Comparison of ENCODE assay signal across 8 cellular contexts in genomic region chr17:60599220-60599619, GRCh38. TPM values are rescaled to one million over a fixed set of nuclear protein-coding genes. Genes with fewer than 3 reads are reported as not detected.
DNase-seq lines count a peak whose midpoint lies in the region.

No MANE protein-coding gene starts in this region.

- WGBS in GM23248 (ENCODE audit: low coverage in 1 of 2, low lambda C conversion rate in 2 of 2, missing lambda C conversion rate in 2 of 2), 2 experiments, result 2% methylated on average over 17 of the region's 17 CpGs

- H3K4me3 ChIP-seq in GM23248, result peak overlapping the region; percentile 96
- peak overlapping the region; percentile 90 for H3K4me3 ChIP-seq in iPS-20b (ENCODE audit: low read length)
- peak overlapping the region; percentile 89 to 97 for H3K4me3 ChIP-seq in stomach smooth muscle (ENCODE audit: low read length in 2 of 2)

- H3K9me3 ChIP-seq in GM23248 (ENCODE audit: low read depth), result no peaks in the 10 kb centered on the region
- no peaks in the 10 kb centered on the region for H3K9me3 ChIP-seq in iPS-20b (ENCODE audit: insufficient read depth, low read depth, low read length)
- no peaks in the 10 kb centered on the region for H3K9me3 ChIP-seq in stomach smooth muscle (ENCODE audit: control insufficient read depth in 2 of 2, low read length in 2 of 2)

- no peaks in the 10 kb centered on the region for H3K9me3 Mint-ChIP-seq in activated T-helper 1 cell treated with anti-CD3 and anti-CD28 coated beads, Interleukin-12 subunit alpha, Interleukin-12 subunit beta, Interleukin-2, Interleukin-4 antibody, amounts not matched to agents 30 ng/mL and 10 ng/mL and 1 ng/mL, durations not matched to agents 14 hours and 24 hours and 36 hours

- H3K27me3 ChIP-seq in GM23248 (replicated peaks; ENCODE audit: insufficient read depth) (no peaks in the 10 kb centered on the region), iPS-20b (ENCODE audit: insufficient read depth, low read length) (no peaks in the 10 kb centered on the region), stomach smooth muscle (ENCODE audit: control insufficient read depth in 1 of 2, insufficient read depth in 2 of 2, low read length in 2 of 2) (no peaks in the 10 kb centered on the region)

- H3K27ac Mint-ChIP-seq in activated T-helper 1 cell treated with anti-CD3 and anti-CD28 coated beads, Interleukin-12 subunit alpha, Interleukin-12 subunit beta, Interleukin-2, Interleukin-4 antibody, amounts not matched to agents 30 ng/mL and 10 ng/mL and 1 ng/mL, durations not matched to agents 14 hours and 24 hours and 36 hours, result peak overlapping the region; percentile 95

- H3K4me3 Mint-ChIP-seq in activated T-helper 1 cell treated with anti-CD3 and anti-CD28 coated beads, Interleukin-12 subunit alpha, Interleukin-12 subunit beta, Interleukin-2, Interleukin-4 antibody, amounts not matched to agents 30 ng/mL and 10 ng/mL and 1 ng/mL, durations not matched to agents 14 hours and 24 hours and 36 hours, result peak overlapping the region; percentile 95

- peaks cover 35% of the 10 kb centered on the region for H3F3A ChIP-seq in GM23248 (ENCODE audit: insufficient read depth)

- peak overlapping the region; percentile 91 for H3K4me2 ChIP-seq in GM23248 (ENCODE audit: unreplicated experiment)

- no peaks in the 10 kb centered on the region for H3K9me2 ChIP-seq in GM23248 (ENCODE audit: insufficient read depth)

- H3K27me3 Mint-ChIP-seq in activated T-helper 1 cell treated with anti-CD3 and anti-CD28 coated beads, Interleukin-12 subunit alpha, Interleukin-12 subunit beta, Interleukin-2, Interleukin-4 antibody, amounts not matched to agents 30 ng/mL and 10 ng/mL and 1 ng/mL, durations not matched to agents 14 hours and 24 hours and 36 hours (ENCODE audit: insufficient read depth), result no peaks in the 10 kb centered on the region

- intact Hi-C loops in activated T-helper 1 cell treated with anti-CD3 and anti-CD28 coated beads, Interleukin-12 subunit alpha, Interleukin-12 subunit beta, Interleukin-2, Interleukin-4 antibody, amounts not matched to agents 30 ng/mL and 10 ng/mL and 1 ng/mL, durations not matched to agents 14 hours and 24 hours and 36 hours (cut with micrococcal nuclease), result loop anchor here (5.0 kb wide), 1 partner anchor 637 kb away; the partner anchor contains the start of gene RNFT1

- H2AFZ ChIP-seq in GM23248, result peak overlapping the region; percentile 98

- H3K27ac ChIP-seq in GM23248, result peak overlapping the region; percentile 88
- peak overlapping the region; percentile 91 for H3K27ac ChIP-seq in iPS-20b (ENCODE audit: low read length)
- H3K27ac ChIP-seq in stomach smooth muscle (ENCODE audit: low read length), result peak overlapping the region; percentile 99

- H3K4me1 ChIP-seq in GM23248 (ENCODE audit: insufficient read depth), result peaks cover 19% of the 10 kb centered on the region
- no peaks in the 10 kb centered on the region for H3K4me1 ChIP-seq in iPS-20b (ENCODE audit: insufficient read depth, low read length)
- peaks cover 2% of the 10 kb centered on the region for H3K4me1 ChIP-seq in stomach smooth muscle (ENCODE audit: control insufficient read depth, insufficient read depth, low read length)

- DNase-seq in AG20443 (ENCODE audit: low spot score) (peak; percentile 15), GM23248 (no peak), DMS53 (lab: John Stamatoyannopoulos, UW) (no peak), NOMO-1 (lab: John Stamatoyannopoulos, UW; ENCODE audit: unreplicated experiment in 2 of 2) (no peak), LoVo (ENCODE audit: low spot score) (no peak)
- no peak for DNase-seq in activated T-helper 1 cell treated with anti-CD3 and anti-CD28 coated beads, Interleukin-12 subunit alpha, Interleukin-12 subunit beta, Interleukin-2, Interleukin-4 antibody, amounts not matched to agents 30 ng/mL and 10 ng/mL and 1 ng/mL, durations not matched to agents 14 hours and 24 hours and 36 hours (ENCODE audit: low spot score)

- peaks cover 40% of the 10 kb centered on the region for H3K4me1 Mint-ChIP-seq in activated T-helper 1 cell treated with anti-CD3 and anti-CD28 coated beads, Interleukin-12 subunit alpha, Interleukin-12 subunit beta, Interleukin-2, Interleukin-4 antibody, amounts not matched to agents 30 ng/mL and 10 ng/mL and 1 ng/mL, durations not matched to agents 14 hours and 24 hours and 36 hours (ENCODE audit: low read depth)

- H4K20me1 ChIP-seq in GM23248 (ENCODE audit: insufficient read depth), result peaks cover 4% of the 10 kb centered on the region; the same call in 1 of the 2 replicates

- H3K79me2 ChIP-seq in GM23248 (ENCODE audit: insufficient read depth), result peaks cover 40% of the 10 kb centered on the region

- in situ Hi-C loops in GM23248 (cut with MboI), result no loop called here

- H3K36me3 Mint-ChIP-seq in activated T-helper 1 cell treated with anti-CD3 and anti-CD28 coated beads, Interleukin-12 subunit alpha, Interleukin-12 subunit beta, Interleukin-2, Interleukin-4 antibody, amounts not matched to agents 30 ng/mL and 10 ng/mL and 1 ng/mL, durations not matched to agents 14 hours and 24 hours and 36 hours (ENCODE audit: low read depth), result peaks cover 4% of the 10 kb centered on the region

- H3K9ac ChIP-seq in GM23248, result peak overlapping the region; percentile 93
- peak overlapping the region; percentile 96 for H3K9ac ChIP-seq in iPS-20b (ENCODE audit: low read depth, low read length)
- H3K9ac ChIP-seq in stomach smooth muscle (ENCODE audit: low read length in 2 of 2), result peak overlapping the region; percentile 84 to 94

- H3K36me3 ChIP-seq in GM23248 (ENCODE audit: low read depth), result no peaks in the 10 kb centered on the region
- no peaks in the 10 kb centered on the region for H3K36me3 ChIP-seq in iPS-20b (ENCODE audit: insufficient read depth, low read depth, low read length)
- H3K36me3 ChIP-seq in stomach smooth muscle (ENCODE audit: control insufficient read depth in 2 of 2, insufficient read depth in 2 of 2, low read length in 2 of 2), result no peaks in the 10 kb centered on the region

RNA-seq across cellular contexts. Expression of gene PPM1D, which starts 0.8 kb away (rescaled TPM):
- 7.8 and 7.9 TPM in 2 replicates for total RNA-seq in GM23248 (2014; rRNA removed; shearing (Covaris generic))
- 7.9 and 8.1 TPM in 2 replicates for polyA plus RNA-seq in GM23248 (2016; fragmentation: Nextera tagmentation; extraction: Ambion mirVana)
- total RNA-seq in activated T-helper 1 cell treated with anti-CD3 and anti-CD28 coated beads, Interleukin-12 subunit alpha, Interleukin-12 subunit beta, Interleukin-2, Interleukin-4 antibody, amounts not matched to agents 30 ng/mL and 10 ng/mL and 1 ng/mL, durations not matched to agents 14 hours and 24 hours and 36 hours, result 18.6 and 19.7 TPM in 2 replicates
